In genomic region chr5:135053278-135053677, GRCh38 we compare ENCODE assay signal across 1 cellular context.
TF ChIP-seq lines count a peak whose summit lies in the region.

No MANE protein-coding gene starts in this region.

TF ChIP-seq in GM12878, 131 proteins besides CTCF, POLR2A, EP300 and RAD21 (continued from another document):
- TF ChIP-seq FOS (IDR thresholded peaks at IDR 0.05; ENCODE audit: borderline replicate concordance, extremely low read depth, insufficient read length): no peak
- no peak for TF ChIP-seq CREM (IDR thresholded peaks at IDR 0.05; ENCODE audit: low read depth)
- no peak for TF ChIP-seq MAX (IDR thresholded peaks at IDR 0.05; ENCODE audit: low read depth, low read length)
- TF ChIP-seq ZNF384 (IDR thresholded peaks at IDR 0.05; ENCODE audit: borderline replicate concordance, low read depth, low read length): peak; percentile 92
- peak; percentile 65 for TF ChIP-seq MXI1 (IDR thresholded peaks at IDR 0.05; ENCODE audit: low read depth, low read length)
- peak; percentile 77 to 87; a peak in 3 of 4 replicates for TF ChIP-seq BHLHE40 (IDR thresholded peaks at IDR 0.05; ENCODE audit: borderline replicate concordance in 1 of 2, low read depth in 2 of 2, low read length in 1 of 2)
- TF ChIP-seq TAF1 (IDR thresholded peaks at IDR 0.05; ENCODE audit: borderline replicate concordance, low read depth, low read length): no peak
- TF ChIP-seq RUNX3 (IDR thresholded peaks at IDR 0.05; ENCODE audit: low read length): peak; percentile 81
- TF ChIP-seq MTA2 (IDR thresholded peaks at IDR 0.05; ENCODE audit: low read depth): no peak
- no peak for TF ChIP-seq SUZ12 (IDR thresholded peaks at IDR 0.05; ENCODE audit: unreplicated experiment)
- TF ChIP-seq TCF3 (IDR thresholded peaks at IDR 0.05; ENCODE audit: borderline replicate concordance, insufficient read depth, low read depth, low read length): 0 out of 2 replicates have a peak, but pooled peaks have one; percentile 44
- TF ChIP-seq TCF12 (IDR thresholded peaks at IDR 0.05; ENCODE audit: low read depth, low read length): 0 out of 2 replicates have a peak, but pooled peaks have one; percentile 38
- TF ChIP-seq SPI1 (IDR thresholded peaks at IDR 0.05; ENCODE audit: borderline replicate concordance, insufficient read depth, low read depth, low read length): peak; percentile 90
